ENCODE assay signal across 1 cellular context in the genomic region with DNA sequence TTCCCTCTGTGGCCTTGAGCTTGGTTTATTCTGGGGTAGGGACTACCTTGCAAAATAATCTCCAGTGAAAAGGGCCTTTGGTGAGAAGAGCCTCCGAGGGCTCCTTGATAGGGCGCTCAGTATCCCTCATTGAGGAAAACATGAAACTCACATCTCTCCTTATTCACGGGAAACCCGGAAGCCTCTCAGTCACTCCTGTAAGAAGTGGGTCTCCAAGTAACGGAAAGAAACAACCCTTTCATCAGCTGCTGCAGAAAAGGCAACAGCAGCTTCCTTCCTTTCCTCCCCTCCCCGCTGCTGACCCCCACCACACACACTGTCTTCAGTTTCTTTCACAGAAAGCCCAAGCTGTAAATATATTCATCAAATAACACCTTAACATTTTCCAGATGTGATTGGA.
TF ChIP-seq lines count a peak whose summit lies in the region.

No MANE protein-coding gene starts in this region.

TF ChIP-seq in IMR-90, 13 proteins besides CTCF, POLR2A, EP300 and RAD21:
- TF ChIP-seq, protein P1, sequence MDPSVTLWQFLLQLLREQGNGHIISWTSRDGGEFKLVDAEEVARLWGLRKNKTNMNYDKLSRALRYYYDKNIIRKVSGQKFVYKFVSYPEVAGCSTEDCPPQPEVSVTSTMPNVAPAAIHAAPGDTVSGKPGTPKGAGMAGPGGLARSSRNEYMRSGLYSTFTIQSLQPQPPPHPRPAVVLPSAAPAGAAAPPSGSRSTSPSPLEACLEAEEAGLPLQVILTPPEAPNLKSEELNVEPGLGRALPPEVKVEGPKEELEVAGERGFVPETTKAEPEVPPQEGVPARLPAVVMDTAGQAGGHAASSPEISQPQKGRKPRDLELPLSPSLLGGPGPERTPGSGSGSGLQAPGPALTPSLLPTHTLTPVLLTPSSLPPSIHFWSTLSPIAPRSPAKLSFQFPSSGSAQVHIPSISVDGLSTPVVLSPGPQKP (IDR thresholded peaks at IDR 0.05; ENCODE audit: borderline replicate concordance, low read depth, low read length), result no peak
- no peak for TF ChIP-seq MXI1 (IDR thresholded peaks at IDR 0.05; ENCODE audit: borderline replicate concordance, low read depth, low read length)
- TF ChIP-seq CHD1 (IDR thresholded peaks at IDR 0.05; ENCODE audit: low read depth, low read length), result 0 out of 2 replicates have a peak, but pooled peaks have one; percentile 64
- peak; percentile 4; the same call in 1 of the 2 replicates for TF ChIP-seq MAZ (IDR thresholded peaks at IDR 0.05; ENCODE audit: borderline replicate concordance, low read depth, low read length)
